Comparison of ENCODE assay signal across 9 cellular contexts in the genomic region with DNA sequence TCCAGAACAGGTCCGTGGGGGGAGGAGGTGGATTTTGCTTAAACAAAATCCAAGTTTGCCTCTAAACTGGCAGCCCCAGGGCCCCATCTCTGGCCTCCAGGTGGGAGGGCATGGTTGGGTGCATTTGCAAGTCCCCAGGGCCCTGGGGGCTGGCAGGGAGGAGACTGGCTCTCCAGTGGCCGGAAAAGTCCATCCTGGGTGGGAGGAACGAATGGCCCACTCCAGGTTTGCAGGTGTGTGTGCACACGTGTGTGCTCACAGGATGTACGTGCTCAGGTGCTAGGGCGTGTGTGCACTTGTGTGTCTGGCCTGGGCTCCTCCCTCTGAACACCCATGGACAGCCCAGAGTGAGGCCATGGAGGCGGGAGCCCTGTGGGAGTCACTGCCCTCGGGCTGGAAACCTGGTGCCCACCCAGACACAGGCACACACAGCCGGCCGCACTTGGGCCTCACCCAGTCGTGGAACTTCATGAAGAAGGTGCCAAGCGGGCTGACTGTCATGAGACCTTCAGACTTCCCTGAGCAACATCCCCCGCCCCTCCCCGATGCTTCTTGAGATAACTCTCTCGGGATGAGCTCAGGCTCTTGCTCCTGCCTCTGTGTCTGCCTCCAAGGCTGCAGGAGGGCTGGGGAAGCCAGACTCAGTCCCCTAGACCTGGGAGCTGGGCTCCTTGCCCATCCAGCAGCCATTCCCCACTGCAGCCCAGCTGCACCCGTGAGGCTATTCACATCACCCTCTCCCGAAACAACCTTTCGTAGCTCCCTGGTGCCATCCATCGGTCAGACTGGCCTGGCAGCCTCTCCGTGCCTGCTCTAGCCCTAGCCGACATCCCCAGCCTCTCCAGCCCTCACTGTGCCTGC. TPM values are rescaled to one million over a fixed set of nuclear protein-coding genes. Genes with fewer than 3 reads are reported as not detected.
DNase-seq lines count a peak whose midpoint lies in the region; ATAC-seq and TF ChIP-seq lines count a peak whose summit lies in the region.
"Had no signal": no experiment of that assay in that cellular context is flagged by ENCODE, and none has a peak within 500 bp of the region (broad histone marks: within the 10 kb centered on the region; RNA-seq: fewer than 3 reads in every experiment).

No MANE protein-coding gene starts in this region.

- DNase-seq in GM12864 (ENCODE audit: low read depth) (no peak), RPMI8226 (peak; percentile 78), glomerular visceral epithelial cell (ENCODE audit: extremely low spot score) (peak; percentile 33), gastrocnemius medialis (peak in 1 of 2 donors; percentile 12), anterior cingulate cortex (lab: John Stamatoyannopoulos, UW) (no peak), GM20000 (ENCODE audit: low spot score) (no peak)
- no peak for DNase-seq in stimulated activated naive CD8-positive, alpha-beta T cell treated with anti-CD3 and anti-CD28 coated beads, Interleukin-15, Interleukin-2, amounts not matched to agents 100 U/mL and 50 U/mL, for 24 hours
- DNase-seq: NCI-H1436 had no signal

- intact Hi-C loops in gastrocnemius medialis (cut with DNase I; ENCODE audit: low total_unique reads): no loop called here

- H3K36me3 ChIP-seq in gastrocnemius medialis: no peaks in the 10 kb centered on the region

- peaks cover 5 to 8% of the 10 kb centered on the region in 2 donors for H3K4me1 ChIP-seq in gastrocnemius medialis

- ATAC-seq in gastrocnemius medialis: no peak
- ATAC-seq in stimulated activated naive CD8-positive, alpha-beta T cell treated with anti-CD3 and anti-CD28 coated beads, Interleukin-15, Interleukin-2, amounts not matched to agents 100 U/mL and 50 U/mL, for 24 hours: no peak
- no peak for ATAC-seq in HG03139 (IDR thresholded peaks at IDR 0.05; ENCODE audit: unreplicated experiment)

- H3K27me3 ChIP-seq in gastrocnemius medialis: peaks cover 8 to 18% (median 17%) of the 10 kb centered on the region in 3 donors

- H3K9me3 ChIP-seq in gastrocnemius medialis: no peaks in the 10 kb centered on the region

- H3K27ac ChIP-seq in gastrocnemius medialis: peak overlapping the region in 3 of 4 donors; percentile 28 to 56 (median 56)

- no peak overlapping the region for H3K4me3 ChIP-seq in GM12864 (ENCODE audit: low read depth, low read length)
- H3K4me3 ChIP-seq in gastrocnemius medialis: peak overlapping the region in 3 of 4 donors; percentile 36 to 46 (median 39)

- TF ChIP-seq CTCF in GM12864 (IDR thresholded peaks at IDR 0.05; ENCODE audit: low read depth, low read length, missing control alignments) (peak; percentile 33), gastrocnemius medialis (IDR thresholded peaks at IDR 0.05 in 4 of 5, conservative IDR thresholded peaks at IDR 0.05 in 1 of 5) (no peak), GM20000 (IDR thresholded peaks at IDR 0.05; ENCODE audit: extremely low read depth, missing control alignments) (no peak)

- no peak for TF ChIP-seq POLR2A in gastrocnemius medialis (IDR thresholded peaks at IDR 0.05)

- in situ Hi-C loops in gastrocnemius medialis (cut with MboI; ENCODE audit: low sequenced_read_pairs in 4 of 4): no loop called here

RNA-seq across cellular contexts. Expression of gene AHNAK2, which starts 9.4 kb away (rescaled TPM):
- total RNA-seq in gastrocnemius medialis: 1 to 10 TPM; 2.0 to 8.6 (median 3.4) TPM

RNA-seq across cellular contexts. Expression of gene CLBA1, which starts 16.8 kb away (rescaled TPM):
- total RNA-seq in gastrocnemius medialis: 1 to 10 TPM in 3 of 4 donors, under 1 TPM in 1; 0.71 to 4.0 (median 3.3) TPM

RNA-seq across cellular contexts. Expression of gene PLD4, which starts 44.1 kb away (rescaled TPM):
- total RNA-seq in gastrocnemius medialis: not detected

RNA-seq across cellular contexts. Expression of gene CDCA4, which starts 52.1 kb away (rescaled TPM):
- 1 to 10 TPM in 3 of 4 donors, under 1 TPM in 1; 0.71 to 2.2 (median 1.8) TPM for total RNA-seq in gastrocnemius medialis

Comparison
In these comparisons a context has a peak if more than half of its experiments do, and no peak if none do; other contexts are left out.
1. DNase-seq: peak in RPMI8226 (single experiment) and glomerular visceral epithelial cell (single experiment); none in GM12864 (single experiment), anterior cingulate cortex (0 of 58), stimulated activated naive CD8-positive, alpha-beta T cell treated with anti-CD3 and anti-CD28 coated beads, Interleukin-15, Interleukin-2, amounts not matched to agents 100 U/mL and 50 U/mL, for 24 hours (single experiment) and GM20000 (single experiment).